ENCODE assay signal across 1 cellular context in the genomic region with DNA sequence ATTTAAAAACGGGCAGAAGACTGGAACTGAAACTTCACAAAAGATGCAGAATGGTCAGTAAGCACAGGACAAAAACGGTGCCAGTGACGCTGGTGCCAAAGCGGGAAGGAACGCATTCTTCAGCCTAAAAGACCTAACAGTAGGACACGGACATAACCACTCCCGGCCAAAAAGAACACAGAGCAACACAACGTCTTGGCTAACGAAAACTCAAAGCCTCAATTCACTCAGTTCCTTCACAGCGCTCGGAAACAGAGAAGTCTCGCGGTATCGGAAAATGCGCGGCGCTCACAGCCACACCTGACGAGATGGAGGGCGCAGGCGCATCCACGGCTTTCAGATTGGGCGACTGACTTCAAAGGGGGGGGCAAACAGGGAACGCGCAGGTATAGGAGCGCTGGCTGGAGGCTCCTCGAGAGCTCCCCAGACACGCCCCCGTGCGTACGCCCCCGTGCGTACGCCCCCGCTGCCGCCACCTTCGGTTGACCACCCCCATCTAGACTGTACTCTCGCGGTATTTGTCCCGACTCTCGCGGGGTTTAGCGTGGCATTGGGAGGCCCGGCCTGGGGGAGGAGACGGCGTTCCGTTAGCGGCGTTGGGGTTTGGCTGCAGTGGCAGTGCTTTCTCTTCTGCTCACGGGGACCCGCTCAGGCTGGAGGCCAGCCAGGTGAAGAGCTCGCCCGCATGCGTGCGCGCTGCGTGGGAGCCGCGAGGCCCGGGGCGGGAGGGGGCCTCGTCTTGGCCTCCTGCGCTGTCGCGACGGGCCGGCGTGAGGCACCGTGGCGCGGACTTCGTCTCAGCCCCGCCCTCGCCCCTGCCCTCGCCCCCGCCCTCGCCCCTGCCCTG.
TF ChIP-seq lines count a peak whose summit lies in the region.

A gene (plus strand): TSS at position 576 of the 847 bp plus-strand sequence. CDS start 321 bp downstream, outside the sequence.

TF ChIP-seq in HepG2, 621 proteins besides CTCF, POLR2A, EP300 and RAD21 (continued from another document and continues in another):
- TF ChIP-seq, protein P1, sequence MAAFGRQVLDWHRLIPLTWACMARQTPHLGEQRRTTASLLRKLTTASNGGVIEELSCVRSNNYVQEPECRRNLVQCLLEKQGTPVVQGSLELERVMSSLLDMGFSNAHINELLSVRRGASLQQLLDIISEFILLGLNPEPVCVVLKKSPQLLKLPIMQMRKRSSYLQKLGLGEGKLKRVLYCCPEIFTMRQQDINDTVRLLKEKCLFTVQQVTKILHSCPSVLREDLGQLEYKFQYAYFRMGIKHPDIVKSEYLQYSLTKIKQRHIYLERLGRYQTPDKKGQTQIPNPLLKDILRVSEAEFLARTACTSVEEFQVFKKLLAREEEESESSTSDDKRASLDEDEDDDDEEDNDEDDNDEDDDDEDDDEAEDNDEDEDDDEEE (CRISPR knock-in tag; IDR thresholded peaks at IDR 0.05), result no peak
- no peak for TF ChIP-seq KLF13 (CRISPR knock-in tag; IDR thresholded peaks at IDR 0.05)
- TF ChIP-seq PHF5A (CRISPR knock-in tag; IDR thresholded peaks at IDR 0.05; ENCODE audit: low read depth, unreplicated experiment), result peak; percentile 72
- TF ChIP-seq FOXC1 (CRISPR knock-in tag; IDR thresholded peaks at IDR 0.05; ENCODE audit: borderline replicate concordance), result peak; percentile 85; the same call in 1 of the 2 replicates
- TF ChIP-seq ZNF709 (CRISPR knock-in tag; IDR thresholded peaks at IDR 0.05), result peak; percentile 68; the same call in 1 of the 2 replicates
- TF ChIP-seq, protein P2, sequence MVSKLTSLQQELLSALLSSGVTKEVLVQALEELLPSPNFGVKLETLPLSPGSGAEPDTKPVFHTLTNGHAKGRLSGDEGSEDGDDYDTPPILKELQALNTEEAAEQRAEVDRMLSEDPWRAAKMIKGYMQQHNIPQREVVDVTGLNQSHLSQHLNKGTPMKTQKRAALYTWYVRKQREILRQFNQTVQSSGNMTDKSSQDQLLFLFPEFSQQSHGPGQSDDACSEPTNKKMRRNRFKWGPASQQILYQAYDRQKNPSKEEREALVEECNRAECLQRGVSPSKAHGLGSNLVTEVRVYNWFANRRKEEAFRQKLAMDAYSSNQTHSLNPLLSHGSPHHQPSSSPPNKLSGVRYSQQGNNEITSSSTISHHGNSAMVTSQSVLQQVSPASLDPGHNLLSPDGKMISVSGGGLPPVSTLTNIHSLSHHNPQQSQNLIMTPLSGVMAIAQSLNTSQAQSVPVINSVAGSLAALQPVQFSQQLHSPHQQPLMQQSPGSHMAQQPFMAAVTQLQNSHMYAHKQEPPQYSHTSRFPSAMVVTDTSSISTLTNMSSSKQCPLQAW (CRISPR knock-in tag; IDR thresholded peaks at IDR 0.05), result peak; percentile 92
- TF ChIP-seq ZNF430 (CRISPR knock-in tag; IDR thresholded peaks at IDR 0.05), result peak; percentile 90; the same call in 1 of the 2 replicates
- TF ChIP-seq ZNF441 (CRISPR knock-in tag; IDR thresholded peaks at IDR 0.05; ENCODE audit: borderline replicate concordance), result no peak; the same call in 1 of the 2 replicates
- TF ChIP-seq ZNF564 (CRISPR knock-in tag; IDR thresholded peaks at IDR 0.05), result peak; percentile 86
- TF ChIP-seq ZNF205 (CRISPR knock-in tag; IDR thresholded peaks at IDR 0.05), result peak; percentile 14; the same call in 1 of the 2 replicates
- peak; percentile 80; the same call in 1 of the 2 replicates for TF ChIP-seq MEIS1 (CRISPR knock-in tag; IDR thresholded peaks at IDR 0.05; ENCODE audit: borderline replicate concordance)
- TF ChIP-seq GATA4 (IDR thresholded peaks at IDR 0.05; ENCODE audit: borderline replicate concordance, low read depth), result no peak; the same call in 1 of the 2 replicates
- no peak for TF ChIP-seq SIN3B (IDR thresholded peaks at IDR 0.05; ENCODE audit: low read length)
- peak; percentile 40; the same call in 1 of the 2 replicates for TF ChIP-seq CREM (IDR thresholded peaks at IDR 0.05)
- TF ChIP-seq CREM (CRISPR knock-in tag; IDR thresholded peaks at IDR 0.05), result no peak
- TF ChIP-seq, protein P3, sequence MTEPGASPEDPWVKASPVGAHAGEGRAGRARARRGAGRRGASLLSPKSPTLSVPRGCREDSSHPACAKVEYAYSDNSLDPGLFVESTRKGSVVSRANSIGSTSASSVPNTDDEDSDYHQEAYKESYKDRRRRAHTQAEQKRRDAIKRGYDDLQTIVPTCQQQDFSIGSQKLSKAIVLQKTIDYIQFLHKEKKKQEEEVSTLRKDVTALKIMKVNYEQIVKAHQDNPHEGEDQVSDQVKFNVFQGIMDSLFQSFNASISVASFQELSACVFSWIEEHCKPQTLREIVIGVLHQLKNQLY (CRISPR knock-in tag; IDR thresholded peaks at IDR 0.05), result peak; percentile 21; the same call in 1 of the 2 replicates
- TF ChIP-seq, protein P4, sequence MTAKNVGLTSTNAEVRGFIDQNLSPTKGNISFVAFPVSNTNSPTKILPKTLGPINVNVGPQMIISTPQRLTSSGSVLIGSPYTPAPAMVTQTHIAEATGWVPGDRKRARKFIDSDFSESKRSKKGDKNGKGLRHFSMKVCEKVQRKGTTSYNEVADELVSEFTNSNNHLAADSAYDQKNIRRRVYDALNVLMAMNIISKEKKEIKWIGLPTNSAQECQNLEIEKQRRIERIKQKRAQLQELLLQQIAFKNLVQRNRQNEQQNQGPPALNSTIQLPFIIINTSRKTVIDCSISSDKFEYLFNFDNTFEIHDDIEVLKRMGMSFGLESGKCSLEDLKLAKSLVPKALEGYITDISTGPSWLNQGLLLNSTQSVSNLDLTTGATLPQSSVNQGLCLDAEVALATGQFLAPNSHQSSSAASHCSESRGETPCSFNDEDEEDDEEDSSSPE (CRISPR knock-in tag; IDR thresholded peaks at IDR 0.05), result peak; percentile 75
- TF ChIP-seq MYC (CRISPR knock-in tag; IDR thresholded peaks at IDR 0.05; ENCODE audit: borderline replicate concordance), result peak; percentile 72; the same call in 1 of the 2 replicates
- TF ChIP-seq, protein P5, sequence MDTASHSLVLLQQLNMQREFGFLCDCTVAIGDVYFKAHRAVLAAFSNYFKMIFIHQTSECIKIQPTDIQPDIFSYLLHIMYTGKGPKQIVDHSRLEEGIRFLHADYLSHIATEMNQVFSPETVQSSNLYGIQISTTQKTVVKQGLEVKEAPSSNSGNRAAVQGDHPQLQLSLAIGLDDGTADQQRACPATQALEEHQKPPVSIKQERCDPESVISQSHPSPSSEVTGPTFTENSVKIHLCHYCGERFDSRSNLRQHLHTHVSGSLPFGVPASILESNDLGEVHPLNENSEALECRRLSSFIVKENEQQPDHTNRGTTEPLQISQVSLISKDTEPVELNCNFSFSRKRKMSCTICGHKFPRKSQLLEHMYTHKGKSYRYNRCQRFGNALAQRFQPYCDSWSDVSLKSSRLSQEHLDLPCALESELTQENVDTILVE (CRISPR knock-in tag; IDR thresholded peaks at IDR 0.05), result peak; percentile 84
- peak; percentile 77; the same call in 1 of the 2 replicates for TF ChIP-seq ZNF230 (CRISPR knock-in tag; IDR thresholded peaks at IDR 0.05)
- peak; percentile 73; the same call in 1 of the 2 replicates for TF ChIP-seq ZFP1 (CRISPR knock-in tag; IDR thresholded peaks at IDR 0.05)
- TF ChIP-seq HMG20A (CRISPR knock-in tag; IDR thresholded peaks at IDR 0.05; ENCODE audit: borderline replicate concordance), result 0 out of 2 replicates have a peak, but pooled peaks have one; percentile 7
- TF ChIP-seq EED (CRISPR knock-in tag; IDR thresholded peaks at IDR 0.05), result peak; percentile 97
- TF ChIP-seq HOXA9 (CRISPR knock-in tag; IDR thresholded peaks at IDR 0.05; ENCODE audit: borderline replicate concordance), result 0 out of 2 replicates have a peak, but pooled peaks have one; percentile 52
- TF ChIP-seq ELF1 (CRISPR knock-in tag; IDR thresholded peaks at IDR 0.05), result peak; percentile 46; the same call in 1 of the 2 replicates
- TF ChIP-seq, protein P6, sequence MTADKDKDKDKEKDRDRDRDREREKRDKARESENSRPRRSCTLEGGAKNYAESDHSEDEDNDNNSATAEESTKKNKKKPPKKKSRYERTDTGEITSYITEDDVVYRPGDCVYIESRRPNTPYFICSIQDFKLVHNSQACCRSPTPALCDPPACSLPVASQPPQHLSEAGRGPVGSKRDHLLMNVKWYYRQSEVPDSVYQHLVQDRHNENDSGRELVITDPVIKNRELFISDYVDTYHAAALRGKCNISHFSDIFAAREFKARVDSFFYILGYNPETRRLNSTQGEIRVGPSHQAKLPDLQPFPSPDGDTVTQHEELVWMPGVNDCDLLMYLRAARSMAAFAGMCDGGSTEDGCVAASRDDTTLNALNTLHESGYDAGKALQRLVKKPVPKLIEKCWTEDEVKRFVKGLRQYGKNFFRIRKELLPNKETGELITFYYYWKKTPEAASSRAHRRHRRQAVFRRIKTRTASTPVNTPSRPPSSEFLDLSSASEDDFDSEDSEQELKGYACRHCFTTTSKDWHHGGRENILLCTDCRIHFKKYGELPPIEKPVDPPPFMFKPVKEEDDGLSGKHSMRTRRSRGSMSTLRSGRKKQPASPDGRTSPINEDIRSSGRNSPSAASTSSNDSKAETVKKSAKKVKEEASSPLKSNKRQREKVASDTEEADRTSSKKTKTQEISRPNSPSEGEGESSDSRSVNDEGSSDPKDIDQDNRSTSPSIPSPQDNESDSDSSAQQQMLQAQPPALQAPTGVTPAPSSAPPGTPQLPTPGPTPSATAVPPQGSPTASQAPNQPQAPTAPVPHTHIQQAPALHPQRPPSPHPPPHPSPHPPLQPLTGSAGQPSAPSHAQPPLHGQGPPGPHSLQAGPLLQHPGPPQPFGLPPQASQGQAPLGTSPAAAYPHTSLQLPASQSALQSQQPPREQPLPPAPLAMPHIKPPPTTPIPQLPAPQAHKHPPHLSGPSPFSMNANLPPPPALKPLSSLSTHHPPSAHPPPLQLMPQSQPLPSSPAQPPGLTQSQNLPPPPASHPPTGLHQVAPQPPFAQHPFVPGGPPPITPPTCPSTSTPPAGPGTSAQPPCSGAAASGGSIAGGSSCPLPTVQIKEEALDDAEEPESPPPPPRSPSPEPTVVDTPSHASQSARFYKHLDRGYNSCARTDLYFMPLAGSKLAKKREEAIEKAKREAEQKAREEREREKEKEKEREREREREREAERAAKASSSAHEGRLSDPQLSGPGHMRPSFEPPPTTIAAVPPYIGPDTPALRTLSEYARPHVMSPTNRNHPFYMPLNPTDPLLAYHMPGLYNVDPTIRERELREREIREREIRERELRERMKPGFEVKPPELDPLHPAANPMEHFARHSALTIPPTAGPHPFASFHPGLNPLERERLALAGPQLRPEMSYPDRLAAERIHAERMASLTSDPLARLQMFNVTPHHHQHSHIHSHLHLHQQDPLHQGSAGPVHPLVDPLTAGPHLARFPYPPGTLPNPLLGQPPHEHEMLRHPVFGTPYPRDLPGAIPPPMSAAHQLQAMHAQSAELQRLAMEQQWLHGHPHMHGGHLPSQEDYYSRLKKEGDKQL (CRISPR knock-in tag; IDR thresholded peaks at IDR 0.05; ENCODE audit: low read depth), result peak; percentile 33; the same call in 1 of the 2 replicates
- TF ChIP-seq BRCA1 (CRISPR knock-in tag; IDR thresholded peaks at IDR 0.05), result peak; percentile 32; the same call in 1 of the 2 replicates
- TF ChIP-seq ZNF775 (CRISPR knock-in tag; IDR thresholded peaks at IDR 0.05; ENCODE audit: borderline replicate concordance), result no peak
- peak; percentile 60; the same call in 1 of the 2 replicates for TF ChIP-seq ZNF329 (CRISPR knock-in tag; IDR thresholded peaks at IDR 0.05; ENCODE audit: low read depth)
- 0 out of 2 replicates have a peak, but pooled peaks have one; percentile 25 for TF ChIP-seq TCF7 (IDR thresholded peaks at IDR 0.05; ENCODE audit: low read depth)
- 0 out of 2 replicates have a peak, but pooled peaks have one; percentile 69 for TF ChIP-seq ZNF251 (CRISPR knock-in tag; IDR thresholded peaks at IDR 0.05)
- TF ChIP-seq TAF15 (IDR thresholded peaks at IDR 0.05; ENCODE audit: low read depth, low read length, poor library complexity, severe bottlenecking), result peak; percentile 90
- TF ChIP-seq, protein P7, sequence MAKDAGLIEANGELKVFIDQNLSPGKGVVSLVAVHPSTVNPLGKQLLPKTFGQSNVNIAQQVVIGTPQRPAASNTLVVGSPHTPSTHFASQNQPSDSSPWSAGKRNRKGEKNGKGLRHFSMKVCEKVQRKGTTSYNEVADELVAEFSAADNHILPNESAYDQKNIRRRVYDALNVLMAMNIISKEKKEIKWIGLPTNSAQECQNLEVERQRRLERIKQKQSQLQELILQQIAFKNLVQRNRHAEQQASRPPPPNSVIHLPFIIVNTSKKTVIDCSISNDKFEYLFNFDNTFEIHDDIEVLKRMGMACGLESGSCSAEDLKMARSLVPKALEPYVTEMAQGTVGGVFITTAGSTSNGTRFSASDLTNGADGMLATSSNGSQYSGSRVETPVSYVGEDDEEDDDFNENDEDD (CRISPR knock-in tag; IDR thresholded peaks at IDR 0.05; ENCODE audit: borderline replicate concordance), result peak; percentile 63
- peak; percentile 59; the same call in 1 of the 2 replicates for TF ChIP-seq TOE1 (CRISPR knock-in tag; IDR thresholded peaks at IDR 0.05)
- TF ChIP-seq NCOA1 (CRISPR knock-in tag; IDR thresholded peaks at IDR 0.05), result peak; percentile 92
- no peak; the same call in 1 of the 2 replicates for TF ChIP-seq KLF9 (CRISPR knock-in tag; IDR thresholded peaks at IDR 0.05; ENCODE audit: low read depth)
- peak; percentile 73; the same call in 1 of the 2 replicates for TF ChIP-seq ZNF138 (CRISPR knock-in tag; IDR thresholded peaks at IDR 0.05; ENCODE audit: low read depth)
- peak; percentile 94 for TF ChIP-seq HNRNPK (IDR thresholded peaks at IDR 0.05; ENCODE audit: low read depth, low read length, poor library complexity, severe bottlenecking)
- TF ChIP-seq MAZ (IDR thresholded peaks at IDR 0.05; ENCODE audit: borderline replicate concordance, low read depth, low read length), result peak; percentile 76
- peak; percentile 85 for TF ChIP-seq MAZ (CRISPR knock-in tag; IDR thresholded peaks at IDR 0.05; ENCODE audit: low read depth)
- 0 out of 2 replicates have a peak, but pooled peaks have one; percentile 27 for TF ChIP-seq FLYWCH1 (CRISPR knock-in tag; IDR thresholded peaks at IDR 0.05)
- TF ChIP-seq ZNF883 (CRISPR knock-in tag; IDR thresholded peaks at IDR 0.05; ENCODE audit: not compliant biosample characterization), result no peak
- peak; percentile 89 for TF ChIP-seq THAP11 (CRISPR knock-in tag; IDR thresholded peaks at IDR 0.05)
- TF ChIP-seq ATF7 (IDR thresholded peaks at IDR 0.05), result no peak
- peak; percentile 62; the same call in 1 of the 2 replicates for TF ChIP-seq ATF7 (CRISPR knock-in tag; IDR thresholded peaks at IDR 0.05)
- no peak for TF ChIP-seq ZNF629 (CRISPR knock-in tag; conservative IDR thresholded peaks at IDR 0.05)
- TF ChIP-seq ASH2L (IDR thresholded peaks at IDR 0.05; ENCODE audit: insufficient read length, low read depth, low read length), result peak; percentile 93
- TF ChIP-seq ZNF451 (CRISPR knock-in tag; IDR thresholded peaks at IDR 0.05), result peak; percentile 56; the same call in 1 of the 2 replicates
- TF ChIP-seq ZSCAN29 (CRISPR knock-in tag; conservative IDR thresholded peaks at IDR 0.05), result 0 out of 2 replicates have a peak, but pooled peaks have one; percentile 48
- peak; percentile 78 for TF ChIP-seq NFYB (CRISPR knock-in tag; IDR thresholded peaks at IDR 0.05)
- TF ChIP-seq TAF1 (CRISPR knock-in tag; IDR thresholded peaks at IDR 0.05), result peak; percentile 94
- TF ChIP-seq, protein P8, sequence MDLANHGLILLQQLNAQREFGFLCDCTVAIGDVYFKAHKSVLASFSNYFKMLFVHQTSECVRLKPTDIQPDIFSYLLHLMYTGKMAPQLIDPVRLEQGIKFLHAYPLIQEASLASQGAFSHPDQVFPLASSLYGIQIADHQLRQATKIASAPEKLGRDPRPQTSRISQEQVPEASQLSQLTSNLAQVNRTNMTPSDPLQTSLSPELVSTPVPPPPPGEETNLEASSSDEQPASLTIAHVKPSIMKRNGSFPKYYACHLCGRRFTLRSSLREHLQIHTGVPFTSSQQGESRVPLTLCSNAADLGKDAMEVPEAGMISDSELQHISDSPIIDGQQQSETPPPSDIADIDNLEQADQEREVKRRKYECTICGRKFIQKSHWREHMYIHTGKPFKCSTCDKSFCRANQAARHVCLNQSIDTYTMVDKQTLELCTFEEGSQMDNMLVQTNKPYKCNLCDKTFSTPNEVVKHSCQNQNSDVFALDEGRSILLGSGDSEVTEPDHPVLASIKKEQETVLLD (CRISPR knock-in tag; IDR thresholded peaks at IDR 0.05; ENCODE audit: low read depth), result peak; percentile 87
